Comparison of ENCODE assay signal across 18 cellular contexts in the genomic region with DNA sequence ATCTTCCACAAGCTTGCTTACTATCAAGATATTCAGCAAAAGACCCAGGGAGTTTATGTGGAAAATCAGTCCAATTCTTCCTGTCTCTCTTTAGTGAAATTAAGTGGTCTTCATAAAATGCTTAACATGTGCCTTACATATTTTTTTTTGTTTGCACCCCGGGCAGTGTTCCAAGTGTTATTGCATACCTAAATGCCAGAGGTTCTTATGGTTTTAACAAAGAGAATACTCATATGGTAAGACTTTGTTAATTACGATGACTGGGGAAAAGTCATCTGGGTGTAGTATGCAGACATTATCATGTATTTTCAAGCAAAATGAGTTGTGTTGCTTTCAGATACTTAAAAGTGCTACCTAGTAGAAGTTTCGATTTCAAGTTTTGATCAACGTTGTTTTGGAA.
DNase-seq lines count a peak whose midpoint lies in the region; ATAC-seq lines count a peak whose summit lies in the region.
"Had no signal": no experiment of that assay in that cellular context is flagged by ENCODE, and none has a peak within 500 bp of the region (broad histone marks: within the 10 kb centered on the region; RNA-seq: fewer than 3 reads in every experiment).

No MANE protein-coding gene starts in this region.

- 76 to 77% methylated on average over 4 of the region's 4 CpGs for WGBS in aorta, 2 donors

- H3K4me3 ChIP-seq in aorta (ENCODE audit: low read length in 2 of 2): no peak overlapping the region
- H3K4me3 ChIP-seq: psoas muscle, spleen, testis had no signal

- peaks cover 0 to 1% of the 10 kb centered on the region in 2 donors for H3K36me3 ChIP-seq in aorta (ENCODE audit: control insufficient read depth in 1 of 2, insufficient read depth in 2 of 2, low read length in 1 of 2)
- H3K36me3 ChIP-seq: spleen had no signal

- no peaks in the 10 kb centered on the region for H3K9me3 ChIP-seq in aorta (ENCODE audit: control insufficient read depth, low read length)
- H3K9me3 ChIP-seq: psoas muscle, spleen, testis had no signal

- no peaks in the 10 kb centered on the region for H3K27me3 ChIP-seq in aorta (ENCODE audit: control insufficient read depth in 1 of 2, insufficient read depth in 2 of 2, low read length in 1 of 2)
- H3K27me3 ChIP-seq: spleen, testis had no signal

- no peak overlapping the region for H3K27ac ChIP-seq in aorta (ENCODE audit: low read depth in 1 of 2, low read length in 2 of 2)
- H3K27ac ChIP-seq: HL-60, psoas muscle, spleen, testis had no signal

- ATAC-seq in aorta (ENCODE audit: low FRiP score) (no peak), GM18502 (IDR thresholded peaks at IDR 0.05; ENCODE audit: poor library complexity, unreplicated experiment) (no peak), Right ventricle myocardium superior (ENCODE audit: poor library complexity) (no peak)
- ATAC-seq: esophagus mucosa, psoas muscle had no signal

- intact Hi-C loops in aorta (cut with DNase I) (no loop called here), Right ventricle myocardium superior (cut with DNase I) (no loop called here)

- peak; percentile 38 for DNase-seq in ELR (ENCODE audit: low read depth)
- DNase-seq in LHCN-M2 (ENCODE audit: low read depth): peak; percentile 47
- DNase-seq in astrocyte of the hippocampus (ENCODE audit: low read depth, low spot score): peak; percentile 39
- peak; percentile 48 for DNase-seq in fibroblast of the conjunctiva (ENCODE audit: low read depth)
- no peak for DNase-seq in aorta
- DNase-seq in GM19238 (ENCODE audit: insufficient read length, low spot score): no peak
- DNase-seq in Right ventricle myocardium superior: no peak
- DNase-seq: activated naive CD4-positive, alpha-beta T cell treated with Interleukin-2 at 50 U/mL for 16 hours; hippocampal formation; KBM-7; NCI-H1105; NCI-H82; psoas muscle; spleen; testis had no signal

- H3K4me1 ChIP-seq in aorta (ENCODE audit: control insufficient read depth in 1 of 2, insufficient read depth in 2 of 2, low read length in 2 of 2): peaks cover 0 to 2% of the 10 kb centered on the region in 2 donors
- H3K4me1 ChIP-seq: spleen, testis had no signal

Comparison
In these comparisons a context has a peak if more than half of its experiments do, and no peak if none do; other contexts are left out.
1. DNase-seq: peak in ELR (single experiment), LHCN-M2 (single experiment), astrocyte of the hippocampus (single experiment) and fibroblast of the conjunctiva (single experiment); none in aorta (0 of 2), GM19238 (single experiment) and Right ventricle myocardium superior (single experiment).